8 cellular contexts compared by ENCODE assay signal in genomic region chr5:131635755-131636479, GRCh38. TPM values are rescaled to one million over a fixed set of nuclear protein-coding genes. Genes with fewer than 3 reads are reported as not detected.
A peak's percentile ranks its signal among the peaks of the same experiment; 100 is the strongest.
DNase-seq lines count a peak whose midpoint lies in the region; ATAC-seq and TF ChIP-seq lines count a peak whose summit lies in the region.

No MANE protein-coding gene starts in this region.

- TF ChIP-seq CTCF in OCI-LY7 (conservative IDR thresholded peaks at IDR 0.05; ENCODE audit: low read length) (no peak), chondrocyte (IDR thresholded peaks at IDR 0.05) (no peak), right lobe of liver (IDR thresholded peaks at IDR 0.05) (no peak)

- peak overlapping the region; percentile 95 for H3K4me2 ChIP-seq in OCI-LY7 (ENCODE audit: low read length)

- H3K4me3 ChIP-seq in OCI-LY7 (ENCODE audit: low read depth, low read length, poor library complexity, severe bottlenecking): peak overlapping the region; percentile 87
- H3K4me3 ChIP-seq in right lobe of liver: peak overlapping the region; percentile 53 to 70 (median 62)
- H3K4me3 ChIP-seq in thymus (ENCODE audit: low read length): peak overlapping the region; percentile 91

- no peaks in the 10 kb centered on the region for H3K9me2 ChIP-seq in OCI-LY7 (ENCODE audit: insufficient read depth, low read length)

- intact Hi-C loops in OCI-LY7 (cut with micrococcal nuclease; ENCODE audit: unreplicated experiment): loop anchor here (1.0 to 10.0 kb wide), 4 partner anchors 11 to 471 kb away; partner anchors contain the start of genes FNIP1 and HINT1
- intact Hi-C loops in right lobe of liver (cut with DNase I): no loop called here

- no peaks in the 10 kb centered on the region for H3K36me3 Mint-ChIP-seq in chondrocyte (ENCODE audit: low read depth)

- H3K27me3 ChIP-seq in right lobe of liver (no peaks in the 10 kb centered on the region), thymus (ENCODE audit: control insufficient read depth, insufficient read depth) (no peaks in the 10 kb centered on the region)

- H3K4me1 ChIP-seq in OCI-LY7 (ENCODE audit: insufficient read depth, low read length, poor library complexity, severe bottlenecking) (peaks cover 50% of the 10 kb centered on the region), right lobe of liver (peaks cover 0 to 6% (median 2%) of the 10 kb centered on the region in 4 donors), thymus (ENCODE audit: control insufficient read depth, insufficient read depth, low read length) (peaks cover 23% of the 10 kb centered on the region)

- BruUV-seq in OCI-LY7 (replicated peaks; lab: Mats Ljungman, UMichigan): TSS peak; percentile 97

- H3K9me3 ChIP-seq in OCI-LY7 (ENCODE audit: low read length) (no peaks in the 10 kb centered on the region), right lobe of liver (no peaks in the 10 kb centered on the region), thymus (ENCODE audit: control insufficient read depth) (no peaks in the 10 kb centered on the region)

- H3K27ac Mint-ChIP-seq in chondrocyte (ENCODE audit: unreplicated experiment): peak overlapping the region; percentile 99

- H3K4me3 Mint-ChIP-seq in chondrocyte (ENCODE audit: unreplicated experiment): peak overlapping the region; percentile 97

- DNase-seq in SIG-M5 treated with dmso at 0.1 percent for 504 hours (lab: John Stamatoyannopoulos, UW; ENCODE audit: unreplicated experiment): peak; percentile 76
- DNase-seq in SIG-M5 (lab: John Stamatoyannopoulos, UW): no peak
- DNase-seq in OCI-LY7 (ENCODE audit: low spot score): peak; percentile 27
- DNase-seq in chondrocyte (ENCODE audit: low spot score): no peak
- no peak for DNase-seq in right lobe of liver

- ATAC-seq in right lobe of liver: peak; percentile 0 to 4 (median 1)
- ATAC-seq in HG03439 (IDR thresholded peaks at IDR 0.05; ENCODE audit: unreplicated experiment): no peak
- ATAC-seq in HG03097 (IDR thresholded peaks at IDR 0.05; ENCODE audit: low FRiP score, unreplicated experiment): no peak

- CTCF ChIA-PET in OCI-LY7 (lab: Charles Lee; ENCODE audit: unreplicated experiment): interaction anchor here (1.2 kb wide), 1 partner anchor 11 kb away, joined by 5 read pairs; no protein-coding TSS in a partner anchor

- TF ChIP-seq POLR2A in right lobe of liver (IDR thresholded peaks at IDR 0.05): no peak

- POLR2A ChIA-PET in OCI-LY7 (lab: Charles Lee): interaction anchor here (0.6 to 1.4 kb wide), 9 partner anchors 8 to 549 kb away, joined by 3 to 29 read pairs (median 3); no protein-coding TSS in a partner anchor

- H2AFZ ChIP-seq in OCI-LY7 (ENCODE audit: low read length): peak overlapping the region; percentile 57; the same call in 1 of the 2 replicates

- under 1% methylated on average over 13 of the region's 16 CpGs for WGBS in right lobe of liver (ENCODE audit: insufficient coverage, low coverage, low lambda C conversion rate, missing lambda C conversion rate)
- 6% methylated on average over 16 of the region's 16 CpGs for WGBS in thymus

- peaks cover 41% of the 10 kb centered on the region for H3K79me2 ChIP-seq in OCI-LY7 (ENCODE audit: insufficient read depth, low read depth, low read length)

- H3K27ac ChIP-seq in OCI-LY7 (ENCODE audit: low read depth, low read length, poor library complexity, severe bottlenecking): peak overlapping the region; percentile 98
- peak overlapping the region; percentile 93 to 99 (median 98) for H3K27ac ChIP-seq in right lobe of liver
- peak overlapping the region; percentile 100 for H3K27ac ChIP-seq in thymus (ENCODE audit: low read depth)

- H3K36me3 ChIP-seq in OCI-LY7 (ENCODE audit: insufficient read depth, low read length) (peaks cover 16% of the 10 kb centered on the region), right lobe of liver (no peaks in the 10 kb centered on the region), thymus (ENCODE audit: control insufficient read depth, insufficient read depth) (no peaks in the 10 kb centered on the region)

- no peaks in the 10 kb centered on the region for H3K27me3 Mint-ChIP-seq in chondrocyte (ENCODE audit: low read depth)

- peaks cover 20% of the 10 kb centered on the region for H3K4me1 Mint-ChIP-seq in chondrocyte (ENCODE audit: low read depth)

- H3K9me3 Mint-ChIP-seq in chondrocyte (ENCODE audit: low read depth): no peaks in the 10 kb centered on the region

- peaks cover 23% of the 10 kb centered on the region for H4K20me1 ChIP-seq in OCI-LY7 (ENCODE audit: insufficient read depth, low read length)

RNA-seq across cellular contexts. Expression of gene RAPGEF6, which starts 0.9 kb away (rescaled TPM):
- total RNA-seq in OCI-LY7 (2014; rRNA removed; shearing (Covaris generic)): 39.6 and 54.4 TPM in 2 replicates
- total RNA-seq in OCI-LY7 (2022): 50.8 and 53.3 TPM in 2 replicates
- 12.1 to 18.9 TPM (median 13.6 TPM) in 3 replicates for total RNA-seq in chondrocyte
- total RNA-seq in right lobe of liver: 1 to 10 TPM; 3.7 to 9.1 (median 7.6) TPM
- polyA plus RNA-seq in thymus: 11.3 TPM

Comparison
In these comparisons a context has a peak if more than half of its experiments do, and no peak if none do; other contexts are left out.
1. DNase-seq: peak in SIG-M5 treated with dmso at 0.1 percent for 504 hours (single experiment) and OCI-LY7 (single experiment); none in SIG-M5 (single experiment), chondrocyte (single experiment) and right lobe of liver (0 of 3).
2. ATAC-seq: peak in right lobe of liver (4 of 4); none in HG03439 (single experiment) and HG03097 (single experiment).
3. Peak in every context shown above with its lines, with median percentiles within 50 percentile points of each other: H3K27ac ChIP-seq and H3K4me3 ChIP-seq.